ENCODE assay signal across 21 cellular contexts in the genomic region with DNA sequence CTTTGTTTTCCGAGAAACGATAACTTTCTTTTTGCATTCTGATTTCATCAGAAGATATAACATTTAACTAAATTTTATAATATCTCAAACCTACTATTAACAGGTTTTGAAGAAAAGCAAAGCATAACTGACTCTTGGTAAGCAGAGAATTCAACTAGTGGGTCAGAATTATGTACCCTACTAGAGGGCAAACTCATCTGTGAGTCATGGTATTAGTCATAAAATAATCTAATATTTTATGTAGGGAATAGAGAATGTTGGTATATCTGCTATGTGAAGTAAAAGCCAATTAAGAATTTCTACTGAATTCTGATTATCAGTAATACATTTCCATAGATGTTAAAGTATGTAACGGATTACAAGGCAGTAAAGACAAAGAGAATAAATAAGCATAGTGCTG. TPM values are rescaled to one million over a fixed set of nuclear protein-coding genes. Genes with fewer than 3 reads are reported as not detected.
DNase-seq lines count a peak whose midpoint lies in the region; ATAC-seq and TF ChIP-seq lines count a peak whose summit lies in the region.
"Had no signal": no experiment of that assay in that cellular context is flagged by ENCODE, and none has a peak within 500 bp of the region (broad histone marks: within the 10 kb centered on the region; RNA-seq: fewer than 3 reads in every experiment).

No MANE protein-coding gene starts in this region.

- H2BK120ac ChIP-seq in IMR-90 (ENCODE audit: low read depth, low read length) = no peak overlapping the region

- H2AK9ac ChIP-seq in IMR-90 (replicated peaks; ENCODE audit: low read depth, low read length, poor library complexity) = no peak overlapping the region

- WGBS in IMR-90 (ENCODE audit: extremely low coverage in 2 of 2, insufficient read length in 1 of 2), 2 experiments = no CpG with 5 or more reads among the region's 3 CpGs

- no peak overlapping the region for H3K4ac ChIP-seq in IMR-90 (ENCODE audit: low read depth, low read length)

- no peak overlapping the region for H2AFZ ChIP-seq in IMR-90 (replicated peaks; ENCODE audit: low read length, poor library complexity)

- TF ChIP-seq RAD21 in IMR-90 (IDR thresholded peaks at IDR 0.05; ENCODE audit: low read length) = no peak

- H3K23ac ChIP-seq in IMR-90 (ENCODE audit: low read depth, low read length) = no peak overlapping the region

- ATAC-seq in IMR-90 (ENCODE audit: low read depth) = peak; percentile 62; the same call in 1 of the 2 replicates
- peak; percentile 93 for ATAC-seq in SK-N-SH treated with all-trans-retinoic acid at 6 μM for 48 hours
- ATAC-seq in HG02610 (IDR thresholded peaks at IDR 0.05; ENCODE audit: unreplicated experiment) = no peak
- ATAC-seq: Right ventricle myocardium inferior had no signal

- H2BK20ac ChIP-seq in IMR-90 (ENCODE audit: low read depth, low read length) = no peak overlapping the region

- H2BK15ac ChIP-seq in IMR-90 (ENCODE audit: low read depth, low read length) = no peak overlapping the region

- DNase-seq in ELR (ENCODE audit: low read depth) (peak; percentile 75), IMR-90 (peak; percentile 45), fibroblast of the aortic adventitia (ENCODE audit: low read depth) (peak; percentile 3), NCI-H69 (lab: John Stamatoyannopoulos, UW) (no peak), HPDE6-E6E7 (ENCODE audit: extremely low spot score) (no peak), NCI-H524 treated with DMSO at 0.1 percent for 48 hours (lab: John Stamatoyannopoulos, UW) (no peak)
- DNase-seq: Caco-2; CD4-positive, CD25-positive, alpha-beta regulatory T cell; DMS53; GOT3; HFFc6; NCI-H1417 treated with DMSO at 0.1 percent for 48 hours; NCI-H2029 treated with DMSO at 0.1 percent for 48 hours; NCI-H2171 treated with DMSO at 0.1 percent for 48 hours; NCI-H446 treated with DMSO at 0.1 percent for 48 hours; NCI-H774; T-helper 1 cell had no signal

- no peak overlapping the region for H3K18ac ChIP-seq in IMR-90 (ENCODE audit: low read depth, low read length)

- H3K27ac ChIP-seq in IMR-90 (ENCODE audit: insufficient read depth, low read length) = no peak overlapping the region
- H3K27ac ChIP-seq: SK-N-MC had no signal

- no peaks in the 10 kb centered on the region for H4K20me1 ChIP-seq in IMR-90 (ENCODE audit: insufficient read depth, low read length)

- no peak for TF ChIP-seq POLR2A in IMR-90 (IDR thresholded peaks at IDR 0.05; ENCODE audit: low read depth, low read length)

- H3K4me3 ChIP-seq in IMR-90 (ENCODE audit: insufficient read depth, low read depth, low read length) = no peak overlapping the region
- no peak overlapping the region for H3K4me3 ChIP-seq in fibroblast of the aortic adventitia (ENCODE audit: low read depth, low read length)
- H3K4me3 ChIP-seq: SK-N-MC had no signal

- POLR2A ChIA-PET in IMR-90 (lab: Charles Lee; ENCODE audit: unreplicated experiment) = no interaction called here

- dilution Hi-C loops in IMR-90 (cut with HindIII; ENCODE audit: low sequenced_read_pairs, unreplicated experiment) = no loop called here

- no peak overlapping the region for H3K9ac ChIP-seq in IMR-90 (ENCODE audit: low read depth, low read length)

- H2AK5ac ChIP-seq in IMR-90 (ENCODE audit: low read depth, low read length) = no peak overlapping the region

- in situ Hi-C loops in IMR-90 (cut with MboI; ENCODE audit: low sequenced_read_pairs) = no loop called here

- H3K14ac ChIP-seq in IMR-90 (replicated peaks; ENCODE audit: low read depth, low read length) = no peak overlapping the region

- H4K91ac ChIP-seq in IMR-90 (ENCODE audit: insufficient read depth, low read depth, low read length) = no peak overlapping the region

- H3K27me3 ChIP-seq in IMR-90 (ENCODE audit: control insufficient read depth, insufficient read depth, low read length) = no peaks in the 10 kb centered on the region

- intact Hi-C loops in IMR-90 (cut with micrococcal nuclease) = no loop called here

- H4K8ac ChIP-seq in IMR-90 (ENCODE audit: low read depth in 2 of 2, low read length in 2 of 2) = no peak overlapping the region

- H3K4me2 ChIP-seq in IMR-90 (ENCODE audit: low read depth, low read length) = no peak overlapping the region

- peaks cover 16% of the 10 kb centered on the region for H3K36me3 ChIP-seq in IMR-90 (ENCODE audit: control insufficient read depth, insufficient read depth, low read length)

- no peaks in the 10 kb centered on the region for H3K9me3 ChIP-seq in IMR-90 (ENCODE audit: control insufficient read depth, insufficient read depth, low read length)
- H3K9me3 ChIP-seq: Caco-2 had no signal

- H3K9me1 ChIP-seq in IMR-90 (ENCODE audit: insufficient read depth, low read length) = peaks cover 3% of the 10 kb centered on the region

- CTCF ChIA-PET in IMR-90 (lab: Yijun Ruan, JAX) = no interaction called here

- H2BK5ac ChIP-seq in IMR-90 (ENCODE audit: low read depth, low read length, poor library complexity, severe bottlenecking) = no peak overlapping the region

- peaks cover 0 to 3% of the 10 kb centered on the region in 2 experiments; a peak in 2 of 4 replicates for H3K79me1 ChIP-seq in IMR-90 (ENCODE audit: low read depth in 1 of 2, low read length in 2 of 2)

- BruUV-seq in IMR-90 (replicated peaks; lab: Mats Ljungman, UMichigan) = no TSS peak

- H4K5ac ChIP-seq in IMR-90 (ENCODE audit: low read depth, low read length) = no peak overlapping the region

- TF ChIP-seq CTCF in IMR-90 (conservative IDR thresholded peaks at IDR 0.05; ENCODE audit: low read depth, low read length) (no peak), fibroblast of the aortic adventitia (IDR thresholded peaks at IDR 0.05; ENCODE audit: insufficient read depth, low read length) (no peak)

- H3K4me1 ChIP-seq in IMR-90 (ENCODE audit: control insufficient read depth, insufficient read depth, low read length) = peaks cover 2% of the 10 kb centered on the region; the same call in 1 of the 2 replicates
- H3K4me1 ChIP-seq: Caco-2 had no signal

- H3K56ac ChIP-seq in IMR-90 (ENCODE audit: extremely low read depth, insufficient read depth, low read length) = no peak overlapping the region

TF ChIP-seq in IMR-90, 13 proteins besides CTCF, POLR2A, EP300 and RAD21:
- TF ChIP-seq FOS (IDR thresholded peaks at IDR 0.05; ENCODE audit: low read depth, low read length) (peak; percentile 39; the same call in 1 of the 2 replicates), NFE2L2 (IDR thresholded peaks at IDR 0.05; ENCODE audit: low read depth, low read length) (no peak)
TF ChIP-seq in IMR-90: peak in this region for 1.

TF ChIP-seq in SK-N-SH treated with all-trans-retinoic acid at 6 μM for 48 hours, 23 proteins besides CTCF, POLR2A, EP300 and RAD21 (continues in another document):
- no peak for TF ChIP-seq ESRRG (CRISPR knock-in tag; IDR thresholded peaks at IDR 0.05)
- no peak for TF ChIP-seq SNAI2 (CRISPR knock-in tag; IDR thresholded peaks at IDR 0.05)
- TF ChIP-seq, protein P1, sequence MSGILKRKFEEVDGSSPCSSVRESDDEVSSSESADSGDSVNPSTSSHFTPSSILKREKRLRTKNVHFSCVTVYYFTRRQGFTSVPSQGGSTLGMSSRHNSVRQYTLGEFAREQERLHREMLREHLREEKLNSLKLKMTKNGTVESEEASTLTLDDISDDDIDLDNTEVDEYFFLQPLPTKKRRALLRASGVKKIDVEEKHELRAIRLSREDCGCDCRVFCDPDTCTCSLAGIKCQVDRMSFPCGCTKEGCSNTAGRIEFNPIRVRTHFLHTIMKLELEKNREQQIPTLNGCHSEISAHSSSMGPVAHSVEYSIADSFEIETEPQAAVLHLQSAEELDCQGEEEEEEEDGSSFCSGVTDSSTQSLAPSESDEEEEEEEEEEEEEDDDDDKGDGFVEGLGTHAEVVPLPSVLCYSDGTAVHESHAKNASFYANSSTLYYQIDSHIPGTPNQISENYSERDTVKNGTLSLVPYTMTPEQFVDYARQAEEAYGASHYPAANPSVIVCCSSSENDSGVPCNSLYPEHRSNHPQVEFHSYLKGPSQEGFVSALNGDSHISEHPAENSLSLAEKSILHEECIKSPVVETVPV (CRISPR knock-in tag; IDR thresholded peaks at IDR 0.05) = no peak
- TF ChIP-seq ZNF565 (CRISPR knock-in tag; conservative IDR thresholded peaks at IDR 0.05; ENCODE audit: low read depth) = no peak
- TF ChIP-seq ZFP30 (CRISPR knock-in tag; IDR thresholded peaks at IDR 0.05) = no peak
- TF ChIP-seq ZFP3 (CRISPR knock-in tag; IDR thresholded peaks at IDR 0.05) = no peak
- TF ChIP-seq, protein P2, sequence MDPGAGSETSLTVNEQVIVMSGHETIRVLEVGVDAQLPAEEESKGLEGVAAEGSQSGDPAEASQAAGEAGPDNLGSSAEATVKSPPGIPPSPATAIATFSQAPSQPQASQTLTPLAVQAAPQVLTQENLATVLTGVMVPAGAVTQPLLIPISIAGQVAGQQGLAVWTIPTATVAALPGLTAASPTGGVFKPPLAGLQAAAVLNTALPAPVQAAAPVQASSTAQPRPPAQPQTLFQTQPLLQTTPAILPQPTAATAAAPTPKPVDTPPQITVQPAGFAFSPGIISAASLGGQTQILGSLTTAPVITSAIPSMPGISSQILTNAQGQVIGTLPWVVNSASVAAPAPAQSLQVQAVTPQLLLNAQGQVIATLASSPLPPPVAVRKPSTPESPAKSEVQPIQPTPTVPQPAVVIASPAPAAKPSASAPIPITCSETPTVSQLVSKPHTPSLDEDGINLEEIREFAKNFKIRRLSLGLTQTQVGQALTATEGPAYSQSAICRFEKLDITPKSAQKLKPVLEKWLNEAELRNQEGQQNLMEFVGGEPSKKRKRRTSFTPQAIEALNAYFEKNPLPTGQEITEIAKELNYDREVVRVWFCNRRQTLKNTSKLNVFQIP (CRISPR knock-in tag; IDR thresholded peaks at IDR 0.05; ENCODE audit: borderline replicate concordance, low read depth) = no peak
- TF ChIP-seq, protein P3, sequence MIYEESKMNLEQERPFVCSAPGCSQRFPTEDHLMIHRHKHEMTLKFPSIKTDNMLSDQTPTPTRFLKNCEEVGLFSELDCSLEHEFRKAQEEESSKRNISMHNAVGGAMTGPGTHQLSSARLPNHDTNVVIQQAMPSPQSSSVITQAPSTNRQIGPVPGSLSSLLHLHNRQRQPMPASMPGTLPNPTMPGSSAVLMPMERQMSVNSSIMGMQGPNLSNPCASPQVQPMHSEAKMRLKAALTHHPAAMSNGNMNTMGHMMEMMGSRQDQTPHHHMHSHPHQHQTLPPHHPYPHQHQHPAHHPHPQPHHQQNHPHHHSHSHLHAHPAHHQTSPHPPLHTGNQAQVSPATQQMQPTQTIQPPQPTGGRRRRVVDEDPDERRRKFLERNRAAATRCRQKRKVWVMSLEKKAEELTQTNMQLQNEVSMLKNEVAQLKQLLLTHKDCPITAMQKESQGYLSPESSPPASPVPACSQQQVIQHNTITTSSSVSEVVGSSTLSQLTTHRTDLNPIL (CRISPR knock-in tag; IDR thresholded peaks at IDR 0.05; ENCODE audit: low read depth) = no peak

RNA-seq across cellular contexts. Expression of a gene that starts 56.8 kb away (rescaled TPM):
- total RNA-seq in IMR-90 (2012; rRNA removed) = 9.7 and 26.1 TPM in 2 replicates
- 5.9 and 7.5 TPM in 2 replicates for polyA plus RNA-seq in IMR-90 (2012; rRNA removed)
- 1.6 and 2.5 TPM in 2 replicates for polyA plus RNA-seq in IMR-90 (2012; cell fraction: cytosol; rRNA removed)
- 1.1 and 2.2 TPM in 2 replicates for polyA plus RNA-seq in IMR-90 (2012; cell fraction: nucleus; rRNA removed; ENCODE audit: low replicate concordance)
- total RNA-seq in fibroblast of the aortic adventitia (ENCODE audit: low replicate concordance) = 32.4 and 64.8 TPM in 2 replicates

Comparison
In these comparisons a context has a peak if more than half of its experiments do, and no peak if none do; other contexts are left out.
1. DNase-seq: peak in ELR (single experiment), IMR-90 (single experiment) and fibroblast of the aortic adventitia (single experiment); none in NCI-H69 (single experiment), HPDE6-E6E7 (single experiment) and NCI-H524 treated with DMSO at 0.1 percent for 48 hours (single experiment).